1 cellular context compared by ENCODE assay signal in genomic region chr17:50028207-50029120, GRCh38.
TF ChIP-seq lines count a peak whose summit lies in the region.

No MANE protein-coding gene starts in this region.

TF ChIP-seq in H1, 55 proteins besides CTCF, POLR2A, EP300 and RAD21:
- TF ChIP-seq TCF12 (IDR thresholded peaks at IDR 0.05; ENCODE audit: low read depth, low read length) (0 out of 2 replicates have a peak, but pooled peaks have one; percentile 73), JUND (IDR thresholded peaks at IDR 0.05; ENCODE audit: low read length) (no peak), SP1 (IDR thresholded peaks at IDR 0.05; ENCODE audit: low read depth, low read length) (0 out of 2 replicates have a peak, but pooled peaks have one; percentile 72), RBBP5 (IDR thresholded peaks at IDR 0.05; ENCODE audit: borderline replicate concordance, low read depth, low read length) (peak; percentile 79), YY1 (IDR thresholded peaks at IDR 0.05; ENCODE audit: low read depth, low read length) (0 out of 2 replicates have a peak, but pooled peaks have one; percentile 22), SUZ12 (IDR thresholded peaks at IDR 0.05; ENCODE audit: low read length) (no peak), TAF1 (IDR thresholded peaks at IDR 0.05; ENCODE audit: low read depth, low read length) (0 out of 2 replicates have a peak, but pooled peaks have one; percentile 7), TEAD4 (IDR thresholded peaks at IDR 0.05; ENCODE audit: low read depth, low read length) (peak; percentile 99), CEBPB (IDR thresholded peaks at IDR 0.05; ENCODE audit: low read depth, low read length) (no peak), CREB1 (IDR thresholded peaks at IDR 0.05) (peak; percentile 28; the same call in 1 of the 2 replicates), RFX5 (IDR thresholded peaks at IDR 0.05; ENCODE audit: borderline replicate concordance, low read depth, low read length) (no peak), MAX (IDR thresholded peaks at IDR 0.05) (peak; percentile 90), ASH2L (IDR thresholded peaks at IDR 0.05; ENCODE audit: low read length) (peak; percentile 75), KDM1A (IDR thresholded peaks at IDR 0.05; ENCODE audit: borderline replicate concordance, low read length) (no peak), POLR2AphosphoS5 (IDR thresholded peaks at IDR 0.05; ENCODE audit: low read depth, low read length) (peak; percentile 35; the same call in 1 of the 2 replicates), ZNF274 (IDR thresholded peaks at IDR 0.05; ENCODE audit: borderline replicate concordance, extremely low read depth, low read length) (no peak), E2F6 (IDR thresholded peaks at IDR 0.05) (peak; percentile 91), BCL11A (IDR thresholded peaks at IDR 0.05; ENCODE audit: low read depth in 2 of 2, low read length in 2 of 2) (no peak)
